15 cellular contexts compared by ENCODE assay signal in the genomic region with DNA sequence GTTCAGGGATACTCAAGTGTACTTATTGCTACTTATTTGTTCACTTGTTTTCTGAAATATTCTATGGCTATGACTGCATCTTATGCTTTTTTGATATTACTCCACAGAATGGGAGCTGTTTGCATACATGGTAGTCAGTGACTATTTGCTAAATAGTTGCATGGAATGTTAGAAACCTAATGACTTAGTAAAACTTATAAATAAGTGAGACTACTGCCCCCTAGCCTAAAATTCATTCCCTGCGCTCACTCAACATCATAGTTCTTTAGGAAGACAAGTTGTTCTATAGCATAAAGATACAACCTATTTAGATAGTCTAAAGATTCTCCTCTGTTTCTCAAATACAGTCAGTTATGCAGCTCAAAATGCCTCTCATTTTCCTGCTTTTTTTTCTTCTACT.
DNase-seq lines count a peak whose midpoint lies in the region; ATAC-seq and TF ChIP-seq lines count a peak whose summit lies in the region.
"Had no signal": no experiment of that assay in that cellular context is flagged by ENCODE, and none has a peak within 500 bp of the region (broad histone marks: within the 10 kb centered on the region; RNA-seq: fewer than 3 reads in every experiment).

No MANE protein-coding gene starts in this region.

- H3K9me2 ChIP-seq in hepatocyte (replicated peaks; ENCODE audit: insufficient read depth) = no peaks in the 10 kb centered on the region
- H3K9me2 ChIP-seq in MM.1S (replicated peaks; ENCODE audit: insufficient read depth, low read length) = no peaks in the 10 kb centered on the region

- H3K27ac Mint-ChIP-seq in H9 (no peak overlapping the region), Calu3 (ENCODE audit: unreplicated experiment) (no peak overlapping the region)
- H3K27ac Mint-ChIP-seq: activated T-cell treated with anti-CD3 and anti-CD28 coated beads, Interleukin-2, amount 50 U/mL, for 72 hours had no signal

- no peaks in the 10 kb centered on the region for H3K79me1 ChIP-seq in H9 (ENCODE audit: insufficient read depth, low read depth, low read length, poor library complexity, severe bottlenecking)

- H4K20me1 ChIP-seq in H9 (ENCODE audit: control insufficient read depth, insufficient read depth, insufficient read length) = no peaks in the 10 kb centered on the region
- no peaks in the 10 kb centered on the region for H4K20me1 ChIP-seq in hepatocyte (ENCODE audit: insufficient read depth, poor library complexity, severe bottlenecking)
- no peaks in the 10 kb centered on the region for H4K20me1 ChIP-seq in MM.1S (ENCODE audit: insufficient read depth, low read length)

- H3K27me3 ChIP-seq in H9 (ENCODE audit: insufficient read depth, low read length) (no peaks in the 10 kb centered on the region), hepatocyte (no peaks in the 10 kb centered on the region), MM.1S (replicated peaks; ENCODE audit: insufficient read depth, low read length) (no peaks in the 10 kb centered on the region)
- H3K27me3 ChIP-seq: body of pancreas, stomach had no signal

- H4K91ac ChIP-seq in H9 (ENCODE audit: insufficient read length, low read depth, low read length) = no peak overlapping the region

- H3K4me1 ChIP-seq in H9 (ENCODE audit: insufficient read depth, low read length) (no peaks in the 10 kb centered on the region), hepatocyte (ENCODE audit: insufficient read depth) (no peaks in the 10 kb centered on the region), MM.1S (ENCODE audit: low read length) (no peaks in the 10 kb centered on the region)
- H3K4me1 ChIP-seq: body of pancreas, stomach had no signal

- no peak overlapping the region for H2AK5ac ChIP-seq in H9 (ENCODE audit: insufficient read length, low read length)

- H3K23me2 ChIP-seq in H9 (ENCODE audit: insufficient read length, low read depth, low read length, poor library complexity, severe bottlenecking) = no peaks in the 10 kb centered on the region

- no peaks in the 10 kb centered on the region for H3K9me3 ChIP-seq in H9 (ENCODE audit: control insufficient read depth, low read depth, low read length)
- H3K9me3 ChIP-seq in hepatocyte (ENCODE audit: low read depth) = no peaks in the 10 kb centered on the region
- H3K9me3 ChIP-seq in MM.1S (replicated peaks; ENCODE audit: insufficient read depth, low read length) = no peaks in the 10 kb centered on the region
- H3K9me3 ChIP-seq: body of pancreas, stomach had no signal

- H3K36me3 ChIP-seq in hepatocyte (replicated peaks; ENCODE audit: insufficient read depth, low read depth) (no peaks in the 10 kb centered on the region), MM.1S (replicated peaks; ENCODE audit: insufficient read depth, low read length) (no peaks in the 10 kb centered on the region)
- H3K36me3 ChIP-seq: stomach had no signal

- intact Hi-C loops in Calu3 (cut with micrococcal nuclease; ENCODE audit: unreplicated experiment) = no loop called here

- H3K79me2 ChIP-seq in H9 (ENCODE audit: insufficient read depth, low read length) (no peaks in the 10 kb centered on the region), hepatocyte (no peaks in the 10 kb centered on the region), MM.1S (ENCODE audit: low read length) (no peaks in the 10 kb centered on the region)

- no peak overlapping the region for H3K4me2 ChIP-seq in H9 (ENCODE audit: insufficient read depth, insufficient read length, low read length)
- no peak overlapping the region for H3K4me2 ChIP-seq in hepatocyte
- no peak overlapping the region for H3K4me2 ChIP-seq in MM.1S (ENCODE audit: low read depth, low read length)

- no peak overlapping the region for H3K4ac ChIP-seq in H9 (ENCODE audit: low read depth, low read length)

- H3K9me3 Mint-ChIP-seq in H9 (no peaks in the 10 kb centered on the region), Calu3 (ENCODE audit: low read depth, unreplicated experiment) (no peaks in the 10 kb centered on the region)
- H3K9me3 Mint-ChIP-seq: activated T-cell treated with anti-CD3 and anti-CD28 coated beads, Interleukin-2, amount 50 U/mL, for 72 hours had no signal

- peak; percentile 6; the same call in 1 of the 2 replicates for TF ChIP-seq CTCF in AG09319 (IDR thresholded peaks at IDR 0.05; ENCODE audit: low read depth, low read length)
- TF ChIP-seq CTCF in H9 (conservative IDR thresholded peaks at IDR 0.05) = peak; percentile 72
- TF ChIP-seq CTCF in VCaP (conservative IDR thresholded peaks at IDR 0.05) = peak; percentile 33; the same call in 1 of the 2 replicates
- TF ChIP-seq CTCF in hepatocyte (IDR thresholded peaks at IDR 0.05; ENCODE audit: poor library complexity) = peak; percentile 35
- no peak for TF ChIP-seq CTCF in MM.1S (IDR thresholded peaks at IDR 0.05; ENCODE audit: low read length)
- no peak for TF ChIP-seq CTCF in Calu3 (IDR thresholded peaks at IDR 0.05; ENCODE audit: unreplicated experiment)

- no peaks in the 10 kb centered on the region for H3F3A ChIP-seq in MM.1S (ENCODE audit: insufficient read depth, low read length)

- BruUV-seq in Calu3 (replicated peaks; lab: Mats Ljungman, UMichigan) = no TSS peak

- no peak overlapping the region for H2BK20ac ChIP-seq in H9 (ENCODE audit: low read depth, low read length, poor library complexity, severe bottlenecking)

- CTCF ChIA-PET in Calu3 (lab: Charles Lee) = no interaction called here

- no peak overlapping the region for H2BK120ac ChIP-seq in H9 (ENCODE audit: low read depth, low read length, poor library complexity, severe bottlenecking)

- no peak overlapping the region for H3T11ph ChIP-seq in H9 (ENCODE audit: low read length)

- no peak overlapping the region for H3K14ac ChIP-seq in H9 (ENCODE audit: insufficient read depth, low read length)

- H4K5ac ChIP-seq in H9 (ENCODE audit: insufficient read length, low read depth, low read length) = no peak overlapping the region

- H4K8ac ChIP-seq in H9 (replicated peaks; ENCODE audit: insufficient read length, low read depth, low read length) = no peak overlapping the region

- no peak overlapping the region for H2AFZ ChIP-seq in H9 (ENCODE audit: low read length)
- H2AFZ ChIP-seq in hepatocyte = no peak overlapping the region
- H2AFZ ChIP-seq in MM.1S (ENCODE audit: low read length) = no peak overlapping the region

- WGBS in H9 (ENCODE audit: extremely low coverage, insufficient read length, low lambda C conversion rate) = no CpG with 5 or more reads among the region's 1 CpG
- WGBS in hepatocyte (ENCODE audit: low lambda C conversion rate, missing lambda C conversion rate) = 97% methylated on average over 1 of the region's 1 CpG

- ATAC-seq in GM21390 (IDR thresholded peaks at IDR 0.05; ENCODE audit: unreplicated experiment) = no peak
- ATAC-seq: activated T-cell treated with anti-CD3 and anti-CD28 coated beads, Interleukin-2, amount 50 U/mL, for 72 hours; body of pancreas had no signal

- H3K9ac ChIP-seq in H9 (ENCODE audit: extremely low read depth, insufficient read length, low read length) = no peak overlapping the region
- no peak overlapping the region for H3K9ac ChIP-seq in MM.1S (ENCODE audit: low read length)

- no peak for DNase-seq in AG09319 (ENCODE audit: extremely low read depth, low read depth)
- DNase-seq in H9 = no peak
- peak; percentile 8 for DNase-seq in hepatocyte (ENCODE audit: low spot score)
- DNase-seq in 8988T = no peak
- DNase-seq in MM.1S = no peak
- DNase-seq in Calu3 = no peak
- DNase-seq: activated CD4-positive, CD25-positive, alpha-beta regulatory T cell; activated T-cell treated with anti-CD3 and anti-CD28 coated beads, Interleukin-2, amount 50 U/mL, for 72 hours; body of pancreas; NCI-H1694; NCI-H774; stomach had no signal

- no peak overlapping the region for H3K4me3 Mint-ChIP-seq in H9
- H3K4me3 Mint-ChIP-seq in Calu3 (ENCODE audit: low read depth, unreplicated experiment) = no peak overlapping the region
- H3K4me3 Mint-ChIP-seq: activated T-cell treated with anti-CD3 and anti-CD28 coated beads, Interleukin-2, amount 50 U/mL, for 72 hours had no signal

- H2BK5ac ChIP-seq in H9 (ENCODE audit: insufficient read length, low read length) = no peak overlapping the region

- H3K23ac ChIP-seq in H9 (ENCODE audit: insufficient read length, low read depth, low read length) = no peak overlapping the region

- H2BK12ac ChIP-seq in H9 (ENCODE audit: insufficient read length, low read depth, low read length) = no peak overlapping the region

- H3K18ac ChIP-seq in H9 (ENCODE audit: insufficient read length, low read depth, low read length) = no peak overlapping the region

- no peak overlapping the region for H3K27ac ChIP-seq in H9 (ENCODE audit: insufficient read length, low read depth, low read length)
- H3K27ac ChIP-seq in VCaP = no peak overlapping the region
- no peak overlapping the region for H3K27ac ChIP-seq in hepatocyte
- H3K27ac ChIP-seq in MM.1S (ENCODE audit: low read length) = no peak overlapping the region
- H3K27ac ChIP-seq: body of pancreas, epithelial cell of prostate, stomach had no signal

- no peak overlapping the region for H3K4me3 ChIP-seq in hepatocyte
- no peak overlapping the region for H3K4me3 ChIP-seq in MM.1S (ENCODE audit: low read length)
- H3K4me3 ChIP-seq: body of pancreas, stomach had no signal

- no peak overlapping the region for H3K56ac ChIP-seq in H9 (ENCODE audit: insufficient read length, low read depth, low read length)

- no peaks in the 10 kb centered on the region for H3K36me3 Mint-ChIP-seq in H9 (ENCODE audit: insufficient read depth in 1 of 3, low read depth in 3 of 3)
- peaks cover 5% of the 10 kb centered on the region for H3K36me3 Mint-ChIP-seq in Calu3 (ENCODE audit: insufficient read depth, unreplicated experiment)

- H2BK15ac ChIP-seq in H9 (ENCODE audit: low read depth, low read length) = no peak overlapping the region

- H3K27me3 Mint-ChIP-seq in H9 (ENCODE audit: low read depth) (no peaks in the 10 kb centered on the region), Calu3 (ENCODE audit: unreplicated experiment) (no peaks in the 10 kb centered on the region)

- H3K4me1 Mint-ChIP-seq in H9 = no peaks in the 10 kb centered on the region
- H3K4me1 Mint-ChIP-seq in Calu3 (ENCODE audit: low read depth, unreplicated experiment) = peaks cover 45% of the 10 kb centered on the region

Comparison
In these comparisons a context has a peak if more than half of its experiments do, and no peak if none do; other contexts are left out.
1. CTCF ChIP-seq: peak in AG09319 (single experiment), H9 (single experiment), VCaP (single experiment) and hepatocyte (single experiment); none in MM.1S (single experiment) and Calu3 (single experiment).